In the genomic region with DNA sequence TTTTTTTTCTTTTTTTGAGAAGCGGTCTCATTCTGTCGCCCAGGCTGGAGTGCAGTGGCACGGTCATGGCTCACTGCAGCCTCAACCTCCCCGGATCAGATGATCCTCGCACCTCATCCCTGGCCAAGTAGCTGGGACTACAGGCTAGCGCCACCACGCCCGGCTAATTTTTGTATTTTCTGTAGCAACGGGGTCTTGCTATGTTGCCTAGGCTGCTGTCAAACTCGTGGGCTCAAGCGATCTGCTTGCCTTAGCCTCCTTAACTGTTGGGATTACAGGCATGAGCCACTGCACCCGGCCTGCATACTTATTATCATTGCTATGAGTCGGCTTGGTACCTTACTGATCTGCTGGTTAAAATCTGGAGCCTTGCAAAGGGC, we compare ENCODE assay signal across 8 cellular contexts. TPM values are rescaled to one million over a fixed set of nuclear protein-coding genes. Genes with fewer than 3 reads are reported as not detected.
A peak's percentile ranks its signal among the peaks of the same experiment; 100 is the strongest.
DNase-seq lines count a peak whose midpoint lies in the region; ATAC-seq and TF ChIP-seq lines count a peak whose summit lies in the region.

No MANE protein-coding gene starts in this region.

- no peaks in the 10 kb centered on the region for H3K9me3 ChIP-seq in CD4-positive, alpha-beta memory T cell (ENCODE audit: control insufficient read depth in 1 of 2, low read length in 2 of 2)
- H3K9me3 ChIP-seq in HUES64 (ENCODE audit: insufficient read depth, low read depth, low read length) (no peaks in the 10 kb centered on the region), prostate gland (no peaks in the 10 kb centered on the region)

- peak in 3 of 5 donors; percentile 11 to 35 (median 11) for DNase-seq in CD4-positive, alpha-beta memory T cell
- DNase-seq in activated T-cell treated with anti-CD3 and anti-CD28 coated beads, Interleukin-2, amount 50 U/mL, for 4 hours = no peak
- DNase-seq in glomerular visceral epithelial cell (ENCODE audit: extremely low spot score) (peak; percentile 21), prostate gland (ENCODE audit: low spot score) (no peak)

- CTCF ChIA-PET in CD4-positive, alpha-beta memory T cell (lab: Charles Lee; ENCODE audit: partially characterized antibody) = no interaction called here

- peaks cover 23 to 42% of the 10 kb centered on the region in 2 donors for H3K36me3 Mint-ChIP-seq in CD4-positive, alpha-beta memory T cell
- peaks cover 50% of the 10 kb centered on the region for H3K36me3 Mint-ChIP-seq in activated T-cell treated with anti-CD3 and anti-CD28 coated beads, Interleukin-2, amount 50 U/mL, for 4 hours (ENCODE audit: insufficient read depth)

- H3K27ac ChIP-seq in CD4-positive, alpha-beta memory T cell (ENCODE audit: low read depth, low read length) = peak overlapping the region; percentile 66
- H3K27ac ChIP-seq in HUES64 (ENCODE audit: low read depth, low read length) = peak overlapping the region; percentile 89; the same call in 1 of the 2 replicates
- H3K27ac ChIP-seq in prostate gland = peak overlapping the region; percentile 19 to 62

- H3K9ac ChIP-seq in HUES64 (ENCODE audit: low read depth, low read length) = peak overlapping the region; percentile 99

- H3K9me3 Mint-ChIP-seq in CD4-positive, alpha-beta memory T cell = peaks cover 0 to 2% (median 0%) of the 10 kb centered on the region in 8 donors
- H3K9me3 Mint-ChIP-seq in activated T-cell treated with anti-CD3 and anti-CD28 coated beads, Interleukin-2, amount 50 U/mL, for 4 hours = no peaks in the 10 kb centered on the region

- 31% methylated on average over 13 of the region's 13 CpGs for WGBS in HUES64
- 18% methylated on average over 13 of the region's 13 CpGs for WGBS in prostate gland

- H3K4me1 ChIP-seq in CD4-positive, alpha-beta memory T cell (ENCODE audit: insufficient read depth, low read length) = peaks cover 49% of the 10 kb centered on the region
- H3K4me1 ChIP-seq in HUES64 (ENCODE audit: insufficient read depth, low read length) (peaks cover 7% of the 10 kb centered on the region; the same call in 1 of the 2 replicates), prostate gland (replicated peaks) (peaks cover 7% of the 10 kb centered on the region)

- peak overlapping the region; percentile 57 to 66 for H3K4me3 ChIP-seq in CD4-positive, alpha-beta memory T cell (ENCODE audit: low read length in 2 of 2)
- H3K4me3 ChIP-seq in HUES64 (ENCODE audit: low read length) (peak overlapping the region; percentile 99), prostate gland (peak overlapping the region; percentile 50 to 69)

- intact Hi-C loops in CD4-positive, alpha-beta memory T cell (cut with micrococcal nuclease) = loop anchor here (5.0 to 10.0 kb wide), 2 partner anchors 471 to 1278 kb away; partner anchors contain the start of gene BICD2
- intact Hi-C loops in prostate gland (cut with DNase I) = loop anchor here (5.0 kb wide), 1 partner anchor 33 kb away; the partner anchor contains the start of genes CENPP and NOL8

- H3K27me3 ChIP-seq in CD4-positive, alpha-beta memory T cell (ENCODE audit: insufficient read depth, low read length) = no peaks in the 10 kb centered on the region
- H3K27me3 ChIP-seq in HUES64 (ENCODE audit: insufficient read depth, low read length) (no peaks in the 10 kb centered on the region), prostate gland (replicated peaks; ENCODE audit: insufficient read depth) (no peaks in the 10 kb centered on the region)

- no peak for TF ChIP-seq POLR2A in prostate gland (IDR thresholded peaks at IDR 0.05)
- no peak for TF ChIP-seq POLR2A in GM18505 (IDR thresholded peaks at IDR 0.05; ENCODE audit: borderline replicate concordance, extremely low read depth, insufficient read depth, insufficient read length)

- peak overlapping the region; percentile 98 to 99 (median 99) for H3K27ac Mint-ChIP-seq in CD4-positive, alpha-beta memory T cell

- H3K36me3 ChIP-seq in CD4-positive, alpha-beta memory T cell (ENCODE audit: insufficient read depth, low read length) = peaks cover 8% of the 10 kb centered on the region
- H3K36me3 ChIP-seq in HUES64 (ENCODE audit: insufficient read depth, low read length) (peaks cover 52% of the 10 kb centered on the region), prostate gland (no peaks in the 10 kb centered on the region)

- peaks cover 37 to 84% (median 63%) of the 10 kb centered on the region in 4 donors for H3K4me1 Mint-ChIP-seq in CD4-positive, alpha-beta memory T cell
- peaks cover 57% of the 10 kb centered on the region for H3K4me1 Mint-ChIP-seq in activated T-cell treated with anti-CD3 and anti-CD28 coated beads, Interleukin-2, amount 50 U/mL, for 4 hours (ENCODE audit: low read depth)

- no peaks in the 10 kb centered on the region for H3K27me3 Mint-ChIP-seq in CD4-positive, alpha-beta memory T cell
- no peaks in the 10 kb centered on the region for H3K27me3 Mint-ChIP-seq in activated T-cell treated with anti-CD3 and anti-CD28 coated beads, Interleukin-2, amount 50 U/mL, for 4 hours (ENCODE audit: low read depth)

- POLR2A ChIA-PET in CD4-positive, alpha-beta memory T cell (lab: Charles Lee; ENCODE audit: partially characterized antibody) = interaction anchor here (0.9 to 2.6 kb wide), 2 partner anchors 14 to 31 kb away, joined by 3 to 18 read pairs; partner anchors contain the start of genes CENPP and NOL8

- no peak for ATAC-seq in activated T-cell treated with anti-CD3 and anti-CD28 coated beads, Interleukin-2, amount 50 U/mL, for 4 hours
- ATAC-seq in GM19452 (IDR thresholded peaks at IDR 0.05; ENCODE audit: unreplicated experiment) = no peak
- no peak for ATAC-seq in HG02798 (IDR thresholded peaks at IDR 0.05; ENCODE audit: poor library complexity, unreplicated experiment)
- no peak for ATAC-seq in GM18505 (IDR thresholded peaks at IDR 0.05; ENCODE audit: unreplicated experiment)

- peak overlapping the region; percentile 97 to 100 (median 98) for H3K4me3 Mint-ChIP-seq in CD4-positive, alpha-beta memory T cell
- H3K4me3 Mint-ChIP-seq in activated T-cell treated with anti-CD3 and anti-CD28 coated beads, Interleukin-2, amount 50 U/mL, for 4 hours = peak overlapping the region; percentile 99

- TF ChIP-seq CTCF in prostate gland (IDR thresholded peaks at IDR 0.05) = no peak

RNA-seq across cellular contexts. Expression of gene IARS1, which starts 0.8 kb away (rescaled TPM):
- total RNA-seq in CD4-positive, alpha-beta memory T cell = 100 to 1,000 TPM; 109 to 112 TPM
- polyA plus RNA-seq in CD4-positive, alpha-beta memory T cell = 10 to 100 TPM; 69.7 to 71.3 TPM
- 149 TPM for polyA plus RNA-seq in HUES64 (2013, experiment 1 of 2)
- 150 TPM for polyA plus RNA-seq in HUES64 (2013, experiment 2 of 2)
- 100 to 1,000 TPM; 249 to 272 (median 268) TPM for total RNA-seq in activated T-cell treated with anti-CD3 and anti-CD28 coated beads, Interleukin-2, amount 50 U/mL, for 4 hours
- 10 to 100 TPM; 58.3 to 89.2 TPM for total RNA-seq in prostate gland

RNA-seq across cellular contexts. Expression of gene NOL8, which starts 30.9 kb away (rescaled TPM):
- 100 to 1,000 TPM in 1 of 2 experiments, 10 to 100 TPM in 1; 93.9 to 104 TPM for total RNA-seq in CD4-positive, alpha-beta memory T cell
- polyA plus RNA-seq in CD4-positive, alpha-beta memory T cell = 10 to 100 TPM; 12.3 to 38.7 TPM
- polyA plus RNA-seq in HUES64 (2013, experiment 1 of 2) = 21.4 TPM
- 20.7 TPM for polyA plus RNA-seq in HUES64 (2013, experiment 2 of 2)
- total RNA-seq in activated T-cell treated with anti-CD3 and anti-CD28 coated beads, Interleukin-2, amount 50 U/mL, for 4 hours = 10 to 100 TPM; 70.0 to 79.9 (median 73.6) TPM
- 10 to 100 TPM; 23.8 to 26.6 TPM for total RNA-seq in prostate gland

RNA-seq across cellular contexts. Expression of gene CENPP, which starts 31.5 kb away (rescaled TPM):
- 1 to 10 TPM in 1 of 2 experiments, under 1 TPM in 1; 0.55 to 4.3 TPM for total RNA-seq in CD4-positive, alpha-beta memory T cell
- 1 to 10 TPM; 2.4 to 9.5 TPM for polyA plus RNA-seq in CD4-positive, alpha-beta memory T cell
- 8.4 TPM for polyA plus RNA-seq in HUES64 (2013, experiment 1 of 2)
- polyA plus RNA-seq in HUES64 (2013, experiment 2 of 2) = 11.2 TPM
- 10 to 100 TPM; 13.7 to 17.7 (median 15.6) TPM for total RNA-seq in activated T-cell treated with anti-CD3 and anti-CD28 coated beads, Interleukin-2, amount 50 U/mL, for 4 hours
- total RNA-seq in prostate gland = 10 to 100 TPM in 1 of 2 donors, 1 to 10 TPM in 1; 1.4 to 21.5 TPM

Comparison
In these comparisons a context has a peak if more than half of its experiments do, and no peak if none do; other contexts are left out.
1. DNase-seq: peak in CD4-positive, alpha-beta memory T cell (3 of 5) and glomerular visceral epithelial cell (single experiment); none in activated T-cell treated with anti-CD3 and anti-CD28 coated beads, Interleukin-2, amount 50 U/mL, for 4 hours (single experiment) and prostate gland (single experiment).
2. Peak in every context shown above with its lines, with median percentiles within 50 percentile points of each other: H3K27ac ChIP-seq and H3K4me3 ChIP-seq.